Comparison of ENCODE assay signal across 20 cellular contexts in the genomic region with DNA sequence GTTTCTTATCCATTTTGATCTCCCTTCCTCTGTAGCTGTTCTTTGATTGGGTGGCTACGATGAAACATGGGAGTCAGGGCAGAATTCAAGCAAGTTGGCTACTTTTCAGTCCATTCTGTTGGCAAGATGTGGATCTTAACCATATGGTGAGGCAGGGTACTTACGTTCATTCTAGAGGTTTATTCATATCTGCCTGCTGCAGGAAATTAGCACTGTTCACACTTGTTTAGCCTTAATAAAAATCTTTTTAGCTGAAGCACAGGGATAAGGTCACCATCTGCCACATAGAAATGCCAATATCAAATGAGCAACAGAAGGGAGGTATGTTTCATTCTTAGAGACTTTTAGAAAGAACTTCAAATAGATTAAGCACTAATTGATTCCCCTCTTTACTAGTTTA.
"Had no signal": no experiment of that assay in that cellular context is flagged by ENCODE, and none has a peak within 500 bp of the region (broad histone marks: within the 10 kb centered on the region; RNA-seq: fewer than 3 reads in every experiment).

No MANE protein-coding gene starts in this region.

- H3K27ac ChIP-seq: body of pancreas, colonic mucosa, epithelial cell of prostate, foreskin keratinocyte, left ventricle myocardium inferior, sigmoid colon, upper lobe of right lung had no signal

- H3K36me3 ChIP-seq: colonic mucosa, left ventricle myocardium inferior, sigmoid colon, upper lobe of right lung had no signal

- H3K9me3 ChIP-seq: body of pancreas, colonic mucosa, left ventricle myocardium inferior, sigmoid colon, upper lobe of right lung had no signal

- ATAC-seq: activated CD8-positive, alpha-beta T cell treated with anti-CD3 and anti-CD28 coated beads for 36 hours; body of pancreas; foreskin keratinocyte; stimulated activated memory B cell treated with anti-CD40 and anti-IgM and Interleukin-4, amounts not matched to agents 10 μg/mL and 1 μg/mL and 100 μg/mL, for 72 hours; upper lobe of right lung had no signal

- H3K4me3 ChIP-seq: body of pancreas, colonic mucosa, left ventricle myocardium inferior, sigmoid colon, upper lobe of right lung had no signal

- DNase-seq: activated CD4-positive, alpha-beta T cell treated with anti-CD3 and anti-CD28 coated beads, Interleukin-2, amount 10 ng/mL, durations not matched to agents 24 days and 14 days; activated CD4-positive, CD25-positive, alpha-beta regulatory T cell; activated CD8-positive, alpha-beta T cell treated with anti-CD3 and anti-CD28 coated beads for 36 hours; activated naive CD4-positive, alpha-beta T cell treated with Interleukin-2 at 50 U/mL for 16 hours; activated naive CD8-positive, alpha-beta T cell treated with anti-CD3 and anti-CD28 coated beads, Interleukin-2, amount 10 ng/mL, durations not matched to agents 7 days and 5 days; activated T-cell treated with anti-CD3 and anti-CD28 coated beads, Interleukin-2, amount 50 U/mL, for 1 hour; body of pancreas; colonic mucosa; endodermal cell; foreskin keratinocyte; head of caudate nucleus; left ventricle myocardium inferior; mammary epithelial cell; midbrain; posterior cingulate gyrus; sigmoid colon; stimulated activated CD4-positive, alpha-beta T cell treated with anti-CD3 and anti-CD28 coated beads, Interleukin-4, amount 100 ng/mL, for 4 hours; upper lobe of right lung had no signal

- H3K4me1 ChIP-seq: body of pancreas, colonic mucosa, foreskin keratinocyte, left ventricle myocardium inferior, sigmoid colon, upper lobe of right lung had no signal

- H3K27me3 ChIP-seq: body of pancreas, colonic mucosa, foreskin keratinocyte, sigmoid colon, upper lobe of right lung had no signal
